In the genomic region with DNA sequence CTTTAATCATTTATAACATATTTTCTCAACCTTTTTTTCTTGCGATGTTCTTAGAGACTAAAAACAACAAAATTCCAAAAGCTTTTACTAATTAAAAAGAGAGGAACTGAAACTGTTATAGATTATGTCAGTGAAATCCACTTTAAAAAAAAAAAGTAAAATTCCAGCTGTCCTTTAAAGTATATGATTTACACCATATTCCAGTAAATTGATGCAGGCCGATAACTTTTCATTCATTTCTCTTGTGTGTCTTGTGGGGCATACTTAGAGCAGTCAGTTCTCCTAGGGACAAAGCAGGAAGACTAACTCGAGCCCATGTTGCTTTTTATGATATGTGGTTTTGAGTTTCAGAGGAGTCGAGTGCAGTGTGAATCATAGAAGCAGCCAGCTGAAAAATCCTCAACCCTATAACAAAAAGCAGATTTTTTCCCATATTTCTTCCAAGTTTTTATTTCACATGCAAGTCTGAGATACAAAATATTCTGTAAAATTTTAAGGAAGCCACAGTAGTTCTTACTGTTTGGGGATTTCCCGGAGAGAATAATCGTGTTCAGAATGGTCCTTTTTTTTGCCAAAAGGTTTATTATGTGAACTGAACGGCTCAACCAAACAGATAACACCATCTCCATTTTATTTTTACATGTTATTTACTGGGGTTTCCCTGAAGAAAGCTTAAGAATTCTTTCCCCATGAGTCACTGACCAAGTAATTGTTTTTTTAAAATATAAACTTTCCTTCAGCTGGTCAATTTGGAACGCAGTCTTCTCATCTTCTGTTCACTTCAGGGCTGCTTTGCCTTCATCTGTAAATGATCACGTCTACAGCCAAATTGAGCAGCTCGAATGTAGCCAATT, we compare ENCODE assay signal across 8 cellular contexts.
DNase-seq lines count a peak whose midpoint lies in the region; ATAC-seq, FAIRE-seq and TF ChIP-seq lines count a peak whose summit lies in the region.

No MANE protein-coding gene starts in this region.

- peaks cover 31% of the 10 kb centered on the region for H3K9me3 Mint-ChIP-seq in activated T-helper 1 cell treated with anti-CD3 and anti-CD28 coated beads, Interleukin-12 subunit alpha, Interleukin-12 subunit beta, Interleukin-2, Interleukin-4 antibody, amounts not matched to agents 30 ng/mL and 10 ng/mL and 1 ng/mL, durations not matched to agents 14 hours and 24 hours and 36 hours

- peak; percentile 70 for DNase-seq in AG09319 (ENCODE audit: extremely low read depth, low read depth)
- DNase-seq in activated T-helper 1 cell treated with anti-CD3 and anti-CD28 coated beads, Interleukin-12 subunit alpha, Interleukin-12 subunit beta, Interleukin-2, Interleukin-4 antibody, amounts not matched to agents 30 ng/mL and 10 ng/mL and 1 ng/mL, durations not matched to agents 14 hours and 24 hours and 36 hours (ENCODE audit: low spot score), result no peak
- DNase-seq in NCI-H2029 treated with DMSO at 0.1 percent for 48 hours (lab: John Stamatoyannopoulos, UW), result no peak
- no peak for DNase-seq in GDM1 (lab: John Stamatoyannopoulos, UW)

- H3K27me3 Mint-ChIP-seq in activated T-helper 1 cell treated with anti-CD3 and anti-CD28 coated beads, Interleukin-12 subunit alpha, Interleukin-12 subunit beta, Interleukin-2, Interleukin-4 antibody, amounts not matched to agents 30 ng/mL and 10 ng/mL and 1 ng/mL, durations not matched to agents 14 hours and 24 hours and 36 hours (ENCODE audit: insufficient read depth), result no peaks in the 10 kb centered on the region

- intact Hi-C loops in activated T-helper 1 cell treated with anti-CD3 and anti-CD28 coated beads, Interleukin-12 subunit alpha, Interleukin-12 subunit beta, Interleukin-2, Interleukin-4 antibody, amounts not matched to agents 30 ng/mL and 10 ng/mL and 1 ng/mL, durations not matched to agents 14 hours and 24 hours and 36 hours (cut with micrococcal nuclease), result loop anchor here (1.0 kb wide), 2 partner anchors 9 to 15 kb away; no protein-coding TSS in a partner anchor

- ATAC-seq in HG02938 (IDR thresholded peaks at IDR 0.05; ENCODE audit: unreplicated experiment), result peak; percentile 30
- no peak for ATAC-seq in HG02840 (IDR thresholded peaks at IDR 0.05; ENCODE audit: low FRiP score, unreplicated experiment)
- ATAC-seq in GM19023 (IDR thresholded peaks at IDR 0.05; ENCODE audit: unreplicated experiment), result no peak

- H3K4me1 Mint-ChIP-seq in activated T-helper 1 cell treated with anti-CD3 and anti-CD28 coated beads, Interleukin-12 subunit alpha, Interleukin-12 subunit beta, Interleukin-2, Interleukin-4 antibody, amounts not matched to agents 30 ng/mL and 10 ng/mL and 1 ng/mL, durations not matched to agents 14 hours and 24 hours and 36 hours (ENCODE audit: low read depth), result peaks cover 49% of the 10 kb centered on the region

- peak; percentile 55 for FAIRE-seq in islet of Langerhans (lab: Jason Lieb, UNC)

- no peak for TF ChIP-seq CTCF in AG09319 (IDR thresholded peaks at IDR 0.05; ENCODE audit: low read depth, low read length)

- peaks cover 11% of the 10 kb centered on the region for H3K36me3 Mint-ChIP-seq in activated T-helper 1 cell treated with anti-CD3 and anti-CD28 coated beads, Interleukin-12 subunit alpha, Interleukin-12 subunit beta, Interleukin-2, Interleukin-4 antibody, amounts not matched to agents 30 ng/mL and 10 ng/mL and 1 ng/mL, durations not matched to agents 14 hours and 24 hours and 36 hours (ENCODE audit: low read depth)

- peak overlapping the region; percentile 1 for H3K27ac Mint-ChIP-seq in activated T-helper 1 cell treated with anti-CD3 and anti-CD28 coated beads, Interleukin-12 subunit alpha, Interleukin-12 subunit beta, Interleukin-2, Interleukin-4 antibody, amounts not matched to agents 30 ng/mL and 10 ng/mL and 1 ng/mL, durations not matched to agents 14 hours and 24 hours and 36 hours

- no peak overlapping the region for H3K4me3 Mint-ChIP-seq in activated T-helper 1 cell treated with anti-CD3 and anti-CD28 coated beads, Interleukin-12 subunit alpha, Interleukin-12 subunit beta, Interleukin-2, Interleukin-4 antibody, amounts not matched to agents 30 ng/mL and 10 ng/mL and 1 ng/mL, durations not matched to agents 14 hours and 24 hours and 36 hours
